1 cellular context compared by ENCODE assay signal in the genomic region with DNA sequence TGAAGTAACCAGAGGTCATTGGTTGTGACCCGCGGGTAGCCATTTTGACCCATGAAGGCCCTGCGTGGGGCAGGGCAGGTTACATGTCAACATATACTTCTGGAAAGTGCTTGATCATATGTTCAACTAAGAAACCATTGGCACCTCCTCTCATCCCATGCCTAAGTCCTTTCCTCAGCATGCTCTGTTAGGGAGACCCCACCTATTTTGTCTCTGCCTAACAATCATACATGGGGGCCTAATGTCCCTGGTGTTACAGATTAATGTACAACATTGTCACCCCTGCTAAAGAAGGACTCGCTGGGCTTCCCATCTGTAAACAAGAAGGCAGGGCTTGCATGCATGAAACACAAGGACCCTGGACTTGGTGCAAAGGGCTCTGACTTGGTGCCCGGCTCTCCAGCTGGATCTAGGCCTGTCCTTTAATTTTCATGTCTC.
TF ChIP-seq lines count a peak whose summit lies in the region.

No MANE protein-coding gene starts in this region.

TF ChIP-seq in HepG2, 621 proteins besides CTCF, POLR2A, EP300 and RAD21 (continued from another document and continues in another):
- no peak for TF ChIP-seq TP53 (CRISPR knock-in tag; conservative IDR thresholded peaks at IDR 0.05)
- TF ChIP-seq HMG20A (CRISPR knock-in tag; IDR thresholded peaks at IDR 0.05; ENCODE audit: borderline replicate concordance), result peak; percentile 66; the same call in 1 of the 2 replicates
- TF ChIP-seq, protein P1, sequence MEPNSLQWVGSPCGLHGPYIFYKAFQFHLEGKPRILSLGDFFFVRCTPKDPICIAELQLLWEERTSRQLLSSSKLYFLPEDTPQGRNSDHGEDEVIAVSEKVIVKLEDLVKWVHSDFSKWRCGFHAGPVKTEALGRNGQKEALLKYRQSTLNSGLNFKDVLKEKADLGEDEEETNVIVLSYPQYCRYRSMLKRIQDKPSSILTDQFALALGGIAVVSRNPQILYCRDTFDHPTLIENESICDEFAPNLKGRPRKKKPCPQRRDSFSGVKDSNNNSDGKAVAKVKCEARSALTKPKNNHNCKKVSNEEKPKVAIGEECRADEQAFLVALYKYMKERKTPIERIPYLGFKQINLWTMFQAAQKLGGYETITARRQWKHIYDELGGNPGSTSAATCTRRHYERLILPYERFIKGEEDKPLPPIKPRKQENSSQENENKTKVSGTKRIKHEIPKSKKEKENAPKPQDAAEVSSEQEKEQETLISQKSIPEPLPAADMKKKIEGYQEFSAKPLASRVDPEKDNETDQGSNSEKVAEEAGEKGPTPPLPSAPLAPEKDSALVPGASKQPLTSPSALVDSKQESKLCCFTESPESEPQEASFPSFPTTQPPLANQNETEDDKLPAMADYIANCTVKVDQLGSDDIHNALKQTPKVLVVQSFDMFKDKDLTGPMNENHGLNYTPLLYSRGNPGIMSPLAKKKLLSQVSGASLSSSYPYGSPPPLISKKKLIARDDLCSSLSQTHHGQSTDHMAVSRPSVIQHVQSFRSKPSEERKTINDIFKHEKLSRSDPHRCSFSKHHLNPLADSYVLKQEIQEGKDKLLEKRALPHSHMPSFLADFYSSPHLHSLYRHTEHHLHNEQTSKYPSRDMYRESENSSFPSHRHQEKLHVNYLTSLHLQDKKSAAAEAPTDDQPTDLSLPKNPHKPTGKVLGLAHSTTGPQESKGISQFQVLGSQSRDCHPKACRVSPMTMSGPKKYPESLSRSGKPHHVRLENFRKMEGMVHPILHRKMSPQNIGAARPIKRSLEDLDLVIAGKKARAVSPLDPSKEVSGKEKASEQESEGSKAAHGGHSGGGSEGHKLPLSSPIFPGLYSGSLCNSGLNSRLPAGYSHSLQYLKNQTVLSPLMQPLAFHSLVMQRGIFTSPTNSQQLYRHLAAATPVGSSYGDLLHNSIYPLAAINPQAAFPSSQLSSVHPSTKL (CRISPR knock-in tag; IDR thresholded peaks at IDR 0.05), result peak; percentile 85
- TF ChIP-seq MYNN (CRISPR knock-in tag; IDR thresholded peaks at IDR 0.05; ENCODE audit: low read depth), result no peak
- no peak for TF ChIP-seq NFKB2 (CRISPR knock-in tag; IDR thresholded peaks at IDR 0.05; ENCODE audit: borderline replicate concordance)
- TF ChIP-seq ZEB1 (IDR thresholded peaks at IDR 0.05; ENCODE audit: insufficient replicate concordance, low read depth), result no peak
- TF ChIP-seq, protein P2, sequence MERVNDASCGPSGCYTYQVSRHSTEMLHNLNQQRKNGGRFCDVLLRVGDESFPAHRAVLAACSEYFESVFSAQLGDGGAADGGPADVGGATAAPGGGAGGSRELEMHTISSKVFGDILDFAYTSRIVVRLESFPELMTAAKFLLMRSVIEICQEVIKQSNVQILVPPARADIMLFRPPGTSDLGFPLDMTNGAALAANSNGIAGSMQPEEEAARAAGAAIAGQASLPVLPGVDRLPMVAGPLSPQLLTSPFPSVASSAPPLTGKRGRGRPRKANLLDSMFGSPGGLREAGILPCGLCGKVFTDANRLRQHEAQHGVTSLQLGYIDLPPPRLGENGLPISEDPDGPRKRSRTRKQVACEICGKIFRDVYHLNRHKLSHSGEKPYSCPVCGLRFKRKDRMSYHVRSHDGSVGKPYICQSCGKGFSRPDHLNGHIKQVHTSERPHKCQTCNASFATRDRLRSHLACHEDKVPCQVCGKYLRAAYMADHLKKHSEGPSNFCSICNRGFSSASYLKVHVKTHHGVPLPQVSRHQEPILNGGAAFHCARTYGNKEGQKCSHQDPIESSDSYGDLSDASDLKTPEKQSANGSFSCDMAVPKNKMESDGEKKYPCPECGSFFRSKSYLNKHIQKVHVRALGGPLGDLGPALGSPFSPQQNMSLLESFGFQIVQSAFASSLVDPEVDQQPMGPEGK (CRISPR knock-in tag; IDR thresholded peaks at IDR 0.05), result peak; percentile 74
- TF ChIP-seq, protein P3, sequence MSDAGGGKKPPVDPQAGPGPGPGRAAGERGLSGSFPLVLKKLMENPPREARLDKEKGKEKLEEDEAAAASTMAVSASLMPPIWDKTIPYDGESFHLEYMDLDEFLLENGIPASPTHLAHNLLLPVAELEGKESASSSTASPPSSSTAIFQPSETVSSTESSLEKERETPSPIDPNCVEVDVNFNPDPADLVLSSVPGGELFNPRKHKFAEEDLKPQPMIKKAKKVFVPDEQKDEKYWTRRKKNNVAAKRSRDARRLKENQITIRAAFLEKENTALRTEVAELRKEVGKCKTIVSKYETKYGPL (CRISPR knock-in tag; IDR thresholded peaks at IDR 0.05), result no peak
- TF ChIP-seq, protein P4, sequence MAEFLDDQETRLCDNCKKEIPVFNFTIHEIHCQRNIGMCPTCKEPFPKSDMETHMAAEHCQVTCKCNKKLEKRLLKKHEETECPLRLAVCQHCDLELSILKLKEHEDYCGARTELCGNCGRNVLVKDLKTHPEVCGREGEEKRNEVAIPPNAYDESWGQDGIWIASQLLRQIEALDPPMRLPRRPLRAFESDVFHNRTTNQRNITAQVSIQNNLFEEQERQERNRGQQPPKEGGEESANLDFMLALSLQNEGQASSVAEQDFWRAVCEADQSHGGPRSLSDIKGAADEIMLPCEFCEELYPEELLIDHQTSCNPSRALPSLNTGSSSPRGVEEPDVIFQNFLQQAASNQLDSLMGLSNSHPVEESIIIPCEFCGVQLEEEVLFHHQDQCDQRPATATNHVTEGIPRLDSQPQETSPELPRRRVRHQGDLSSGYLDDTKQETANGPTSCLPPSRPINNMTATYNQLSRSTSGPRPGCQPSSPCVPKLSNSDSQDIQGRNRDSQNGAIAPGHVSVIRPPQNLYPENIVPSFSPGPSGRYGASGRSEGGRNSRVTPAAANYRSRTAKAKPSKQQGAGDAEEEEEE (CRISPR knock-in tag; IDR thresholded peaks at IDR 0.05; ENCODE audit: borderline replicate concordance), result peak; percentile 67; the same call in 1 of the 2 replicates
- TF ChIP-seq ZNF839 (CRISPR knock-in tag; IDR thresholded peaks at IDR 0.05; ENCODE audit: borderline replicate concordance), result no peak
- no peak for TF ChIP-seq ZNF430 (CRISPR knock-in tag; IDR thresholded peaks at IDR 0.05)
- no peak for TF ChIP-seq ZNF382 (CRISPR knock-in tag; IDR thresholded peaks at IDR 0.05; ENCODE audit: borderline replicate concordance)
- TF ChIP-seq NR2F1 (CRISPR knock-in tag; IDR thresholded peaks at IDR 0.05), result no peak
- TF ChIP-seq ZNF101 (CRISPR knock-in tag; IDR thresholded peaks at IDR 0.05; ENCODE audit: borderline replicate concordance, low read depth), result no peak
- TF ChIP-seq ZNF292 (CRISPR knock-in tag; IDR thresholded peaks at IDR 0.05; ENCODE audit: borderline replicate concordance, low read depth), result 0 out of 2 replicates have a peak, but pooled peaks have one; percentile 38
- no peak; the same call in 1 of the 2 replicates for TF ChIP-seq ZNF605 (CRISPR knock-in tag; IDR thresholded peaks at IDR 0.05)
- TF ChIP-seq ZNF737 (CRISPR knock-in tag; IDR thresholded peaks at IDR 0.05; ENCODE audit: borderline replicate concordance), result no peak
- peak; percentile 97 for TF ChIP-seq HNF4G (IDR thresholded peaks at IDR 0.05; ENCODE audit: borderline replicate concordance, low read depth, low read length)
- peak; percentile 90 for TF ChIP-seq HNF4G (CRISPR knock-in tag; IDR thresholded peaks at IDR 0.05; ENCODE audit: borderline replicate concordance, low read depth)
- no peak for TF ChIP-seq ZNF44 (CRISPR knock-in tag; IDR thresholded peaks at IDR 0.05)
- no peak for TF ChIP-seq ZBTB42 (CRISPR knock-in tag; IDR thresholded peaks at IDR 0.05)
- peak; percentile 34 for TF ChIP-seq YY1 (IDR thresholded peaks at IDR 0.05; ENCODE audit: insufficient read depth, insufficient replicate concordance, low read depth, low read length)
- TF ChIP-seq, protein P5, sequence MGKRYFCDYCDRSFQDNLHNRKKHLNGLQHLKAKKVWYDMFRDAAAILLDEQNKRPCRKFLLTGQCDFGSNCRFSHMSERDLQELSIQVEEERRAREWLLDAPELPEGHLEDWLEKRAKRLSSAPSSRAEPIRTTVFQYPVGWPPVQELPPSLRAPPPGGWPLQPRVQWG (CRISPR knock-in tag; IDR thresholded peaks at IDR 0.05; ENCODE audit: borderline replicate concordance, low read depth), result no peak
- TF ChIP-seq, protein P6, sequence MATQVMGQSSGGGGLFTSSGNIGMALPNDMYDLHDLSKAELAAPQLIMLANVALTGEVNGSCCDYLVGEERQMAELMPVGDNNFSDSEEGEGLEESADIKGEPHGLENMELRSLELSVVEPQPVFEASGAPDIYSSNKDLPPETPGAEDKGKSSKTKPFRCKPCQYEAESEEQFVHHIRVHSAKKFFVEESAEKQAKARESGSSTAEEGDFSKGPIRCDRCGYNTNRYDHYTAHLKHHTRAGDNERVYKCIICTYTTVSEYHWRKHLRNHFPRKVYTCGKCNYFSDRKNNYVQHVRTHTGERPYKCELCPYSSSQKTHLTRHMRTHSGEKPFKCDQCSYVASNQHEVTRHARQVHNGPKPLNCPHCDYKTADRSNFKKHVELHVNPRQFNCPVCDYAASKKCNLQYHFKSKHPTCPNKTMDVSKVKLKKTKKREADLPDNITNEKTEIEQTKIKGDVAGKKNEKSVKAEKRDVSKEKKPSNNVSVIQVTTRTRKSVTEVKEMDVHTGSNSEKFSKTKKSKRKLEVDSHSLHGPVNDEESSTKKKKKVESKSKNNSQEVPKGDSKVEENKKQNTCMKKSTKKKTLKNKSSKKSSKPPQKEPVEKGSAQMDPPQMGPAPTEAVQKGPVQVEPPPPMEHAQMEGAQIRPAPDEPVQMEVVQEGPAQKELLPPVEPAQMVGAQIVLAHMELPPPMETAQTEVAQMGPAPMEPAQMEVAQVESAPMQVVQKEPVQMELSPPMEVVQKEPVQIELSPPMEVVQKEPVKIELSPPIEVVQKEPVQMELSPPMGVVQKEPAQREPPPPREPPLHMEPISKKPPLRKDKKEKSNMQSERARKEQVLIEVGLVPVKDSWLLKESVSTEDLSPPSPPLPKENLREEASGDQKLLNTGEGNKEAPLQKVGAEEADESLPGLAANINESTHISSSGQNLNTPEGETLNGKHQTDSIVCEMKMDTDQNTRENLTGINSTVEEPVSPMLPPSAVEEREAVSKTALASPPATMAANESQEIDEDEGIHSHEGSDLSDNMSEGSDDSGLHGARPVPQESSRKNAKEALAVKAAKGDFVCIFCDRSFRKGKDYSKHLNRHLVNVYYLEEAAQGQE (IDR thresholded peaks at IDR 0.05; ENCODE audit: borderline replicate concordance in 1 of 2, low read depth in 1 of 2, low read length in 2 of 2), result peak in 1 of 2 experiments; percentile 25; a peak in 1 of 4 replicates
- TF ChIP-seq, protein P7, sequence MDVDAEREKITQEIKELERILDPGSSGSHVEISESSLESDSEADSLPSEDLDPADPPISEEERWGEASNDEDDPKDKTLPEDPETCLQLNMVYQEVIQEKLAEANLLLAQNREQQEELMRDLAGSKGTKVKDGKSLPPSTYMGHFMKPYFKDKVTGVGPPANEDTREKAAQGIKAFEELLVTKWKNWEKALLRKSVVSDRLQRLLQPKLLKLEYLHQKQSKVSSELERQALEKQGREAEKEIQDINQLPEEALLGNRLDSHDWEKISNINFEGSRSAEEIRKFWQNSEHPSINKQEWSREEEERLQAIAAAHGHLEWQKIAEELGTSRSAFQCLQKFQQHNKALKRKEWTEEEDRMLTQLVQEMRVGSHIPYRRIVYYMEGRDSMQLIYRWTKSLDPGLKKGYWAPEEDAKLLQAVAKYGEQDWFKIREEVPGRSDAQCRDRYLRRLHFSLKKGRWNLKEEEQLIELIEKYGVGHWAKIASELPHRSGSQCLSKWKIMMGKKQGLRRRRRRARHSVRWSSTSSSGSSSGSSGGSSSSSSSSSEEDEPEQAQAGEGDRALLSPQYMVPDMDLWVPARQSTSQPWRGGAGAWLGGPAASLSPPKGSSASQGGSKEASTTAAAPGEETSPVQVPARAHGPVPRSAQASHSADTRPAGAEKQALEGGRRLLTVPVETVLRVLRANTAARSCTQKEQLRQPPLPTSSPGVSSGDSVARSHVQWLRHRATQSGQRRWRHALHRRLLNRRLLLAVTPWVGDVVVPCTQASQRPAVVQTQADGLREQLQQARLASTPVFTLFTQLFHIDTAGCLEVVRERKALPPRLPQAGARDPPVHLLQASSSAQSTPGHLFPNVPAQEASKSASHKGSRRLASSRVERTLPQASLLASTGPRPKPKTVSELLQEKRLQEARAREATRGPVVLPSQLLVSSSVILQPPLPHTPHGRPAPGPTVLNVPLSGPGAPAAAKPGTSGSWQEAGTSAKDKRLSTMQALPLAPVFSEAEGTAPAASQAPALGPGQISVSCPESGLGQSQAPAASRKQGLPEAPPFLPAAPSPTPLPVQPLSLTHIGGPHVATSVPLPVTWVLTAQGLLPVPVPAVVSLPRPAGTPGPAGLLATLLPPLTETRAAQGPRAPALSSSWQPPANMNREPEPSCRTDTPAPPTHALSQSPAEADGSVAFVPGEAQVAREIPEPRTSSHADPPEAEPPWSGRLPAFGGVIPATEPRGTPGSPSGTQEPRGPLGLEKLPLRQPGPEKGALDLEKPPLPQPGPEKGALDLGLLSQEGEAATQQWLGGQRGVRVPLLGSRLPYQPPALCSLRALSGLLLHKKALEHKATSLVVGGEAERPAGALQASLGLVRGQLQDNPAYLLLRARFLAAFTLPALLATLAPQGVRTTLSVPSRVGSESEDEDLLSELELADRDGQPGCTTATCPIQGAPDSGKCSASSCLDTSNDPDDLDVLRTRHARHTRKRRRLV (CRISPR knock-in tag; IDR thresholded peaks at IDR 0.05), result 0 out of 2 replicates have a peak, but pooled peaks have one; percentile 39
- TF ChIP-seq, protein P8, sequence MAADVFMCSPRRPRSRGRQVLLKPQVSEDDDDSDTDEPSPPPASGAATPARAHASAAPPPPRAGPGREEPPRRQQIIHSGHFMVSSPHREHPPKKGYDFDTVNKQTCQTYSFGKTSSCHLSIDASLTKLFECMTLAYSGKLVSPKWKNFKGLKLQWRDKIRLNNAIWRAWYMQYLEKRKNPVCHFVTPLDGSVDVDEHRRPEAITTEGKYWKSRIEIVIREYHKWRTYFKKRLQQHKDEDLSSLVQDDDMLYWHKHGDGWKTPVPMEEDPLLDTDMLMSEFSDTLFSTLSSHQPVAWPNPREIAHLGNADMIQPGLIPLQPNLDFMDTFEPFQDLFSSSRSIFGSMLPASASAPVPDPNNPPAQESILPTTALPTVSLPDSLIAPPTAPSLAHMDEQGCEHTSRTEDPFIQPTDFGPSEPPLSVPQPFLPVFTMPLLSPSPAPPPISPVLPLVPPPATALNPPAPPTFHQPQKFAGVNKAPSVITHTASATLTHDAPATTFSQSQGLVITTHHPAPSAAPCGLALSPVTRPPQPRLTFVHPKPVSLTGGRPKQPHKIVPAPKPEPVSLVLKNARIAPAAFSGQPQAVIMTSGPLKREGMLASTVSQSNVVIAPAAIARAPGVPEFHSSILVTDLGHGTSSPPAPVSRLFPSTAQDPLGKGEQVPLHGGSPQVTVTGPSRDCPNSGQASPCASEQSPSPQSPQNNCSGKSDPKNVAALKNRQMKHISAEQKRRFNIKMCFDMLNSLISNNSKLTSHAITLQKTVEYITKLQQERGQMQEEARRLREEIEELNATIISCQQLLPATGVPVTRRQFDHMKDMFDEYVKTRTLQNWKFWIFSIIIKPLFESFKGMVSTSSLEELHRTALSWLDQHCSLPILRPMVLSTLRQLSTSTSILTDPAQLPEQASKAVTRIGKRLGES (CRISPR knock-in tag; IDR thresholded peaks at IDR 0.05; ENCODE audit: borderline replicate concordance), result no peak
- no peak for TF ChIP-seq ZBTB1 (CRISPR knock-in tag; IDR thresholded peaks at IDR 0.05; ENCODE audit: borderline replicate concordance)
